11 cellular contexts compared by ENCODE assay signal in the genomic region with DNA sequence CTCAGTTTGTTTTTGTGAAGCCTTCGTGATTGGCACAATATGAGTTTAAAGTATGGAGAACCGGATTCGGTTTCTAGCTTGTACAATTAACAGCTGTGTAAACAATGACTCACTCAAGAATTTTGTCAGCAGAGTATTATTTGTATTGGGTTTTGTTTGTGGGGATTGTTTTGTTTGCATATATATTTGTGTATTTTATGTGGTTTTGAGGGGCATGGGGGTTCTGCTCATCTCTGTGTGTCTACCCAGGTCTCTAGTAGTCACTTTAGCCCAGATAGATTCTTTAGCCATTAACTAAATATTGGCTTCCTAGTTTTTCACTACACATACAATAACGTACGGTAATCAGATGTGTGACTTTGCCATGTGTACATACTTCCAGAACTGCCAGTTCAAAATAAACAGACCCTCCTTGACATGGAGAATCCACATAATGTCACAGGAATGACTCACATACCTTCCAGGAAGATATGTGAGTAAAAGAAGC. TPM values are rescaled to one million over a fixed set of nuclear protein-coding genes. Genes with fewer than 3 reads are reported as not detected.
DNase-seq lines count a peak whose midpoint lies in the region; ATAC-seq and TF ChIP-seq lines count a peak whose summit lies in the region.
"Had no signal": no experiment of that assay in that cellular context is flagged by ENCODE, and none has a peak within 500 bp of the region (broad histone marks: within the 10 kb centered on the region; RNA-seq: fewer than 3 reads in every experiment).

No MANE protein-coding gene starts in this region.

- H3K4me1 ChIP-seq in right lobe of liver: no peaks in the 10 kb centered on the region

- no peaks in the 10 kb centered on the region for H3K36me3 Mint-ChIP-seq in nephron progenitor cell (ENCODE audit: low read depth)
- H3K36me3 Mint-ChIP-seq in activated naive CD8-positive, alpha-beta T cell treated with anti-CD3 and anti-CD28 coated beads, Interleukin-2, amount 50 U/mL, for 24 hours (ENCODE audit: low read depth): no peaks in the 10 kb centered on the region

- peak overlapping the region in 2 of 3 donors; percentile 14 to 20 for H3K27ac ChIP-seq in right lobe of liver
- H3K27ac ChIP-seq: HL-60 had no signal

- DNase-seq in COR-L47 (lab: John Stamatoyannopoulos, UW) (peak; percentile 7), NCI-H1105 treated with DMSO at 0.1 percent for 48 hours (lab: John Stamatoyannopoulos, UW) (peak; percentile 95), SW480 (ENCODE audit: low spot score) (peak; percentile 80), right lobe of liver (no peak), NCI-H187 (lab: John Stamatoyannopoulos, UW) (no peak), nephron progenitor cell (no peak)
- DNase-seq in activated naive CD8-positive, alpha-beta T cell treated with anti-CD3 and anti-CD28 coated beads, Interleukin-2, amount 50 U/mL, for 24 hours: no peak
- DNase-seq: activated T-cell treated with anti-CD3 and anti-CD28 coated beads, Interleukin-2, amount 50 U/mL, for 24 hours had no signal

- TF ChIP-seq POLR2A in right lobe of liver (IDR thresholded peaks at IDR 0.05): no peak

- H3K4me3 Mint-ChIP-seq in nephron progenitor cell: no peak overlapping the region
- H3K4me3 Mint-ChIP-seq in activated naive CD8-positive, alpha-beta T cell treated with anti-CD3 and anti-CD28 coated beads, Interleukin-2, amount 50 U/mL, for 24 hours: no peak overlapping the region
- H3K4me3 Mint-ChIP-seq: activated T-cell treated with anti-CD3 and anti-CD28 coated beads, Interleukin-2, amount 50 U/mL, for 24 hours had no signal

- no peaks in the 10 kb centered on the region for H3K9me3 Mint-ChIP-seq in nephron progenitor cell
- no peaks in the 10 kb centered on the region for H3K9me3 Mint-ChIP-seq in activated naive CD8-positive, alpha-beta T cell treated with anti-CD3 and anti-CD28 coated beads, Interleukin-2, amount 50 U/mL, for 24 hours
- H3K9me3 Mint-ChIP-seq: activated T-cell treated with anti-CD3 and anti-CD28 coated beads, Interleukin-2, amount 50 U/mL, for 24 hours had no signal

- peaks cover 3% of the 10 kb centered on the region for H3K27me3 Mint-ChIP-seq in nephron progenitor cell (ENCODE audit: low read depth, poor library complexity)
- peaks cover 21% of the 10 kb centered on the region for H3K27me3 Mint-ChIP-seq in activated naive CD8-positive, alpha-beta T cell treated with anti-CD3 and anti-CD28 coated beads, Interleukin-2, amount 50 U/mL, for 24 hours

- no peaks in the 10 kb centered on the region for H3K27me3 ChIP-seq in right lobe of liver

- no peaks in the 10 kb centered on the region for H3K9me3 ChIP-seq in right lobe of liver

- no peaks in the 10 kb centered on the region for H3K4me1 Mint-ChIP-seq in nephron progenitor cell
- H3K4me1 Mint-ChIP-seq in activated naive CD8-positive, alpha-beta T cell treated with anti-CD3 and anti-CD28 coated beads, Interleukin-2, amount 50 U/mL, for 24 hours: peaks cover 7% of the 10 kb centered on the region

- H3K4me3 ChIP-seq in right lobe of liver: no peak overlapping the region

- ATAC-seq in right lobe of liver: peak in 1 of 4 donors; percentile 78
- ATAC-seq in GM18870 (IDR thresholded peaks at IDR 0.05; ENCODE audit: unreplicated experiment): no peak
- ATAC-seq in activated naive CD8-positive, alpha-beta T cell treated with anti-CD3 and anti-CD28 coated beads, Interleukin-2, amount 50 U/mL, for 24 hours: no peak

- H3K27ac Mint-ChIP-seq in nephron progenitor cell: no peak overlapping the region
- H3K27ac Mint-ChIP-seq in activated naive CD8-positive, alpha-beta T cell treated with anti-CD3 and anti-CD28 coated beads, Interleukin-2, amount 50 U/mL, for 24 hours: no peak overlapping the region
- H3K27ac Mint-ChIP-seq: activated T-cell treated with anti-CD3 and anti-CD28 coated beads, Interleukin-2, amount 50 U/mL, for 24 hours had no signal

- H3K36me3 ChIP-seq in right lobe of liver: no peaks in the 10 kb centered on the region

- no peak for TF ChIP-seq CTCF in right lobe of liver (IDR thresholded peaks at IDR 0.05)
- TF ChIP-seq CTCF in nephron progenitor cell (IDR thresholded peaks at IDR 0.05): no peak

- intact Hi-C loops in right lobe of liver (cut with DNase I): no loop called here

- WGBS in right lobe of liver (ENCODE audit: insufficient coverage, low coverage, low lambda C conversion rate, missing lambda C conversion rate): 34% methylated on average over 5 of the region's 5 CpGs

RNA-seq across cellular contexts. Expression of gene MS4A7, which starts 7.5 kb away (rescaled TPM):
- total RNA-seq in right lobe of liver: 10 to 100 TPM; 10.9 to 47.8 (median 21.7) TPM

RNA-seq across cellular contexts. Expression of gene MS4A14, which starts 25.4 kb away (rescaled TPM):
- total RNA-seq in right lobe of liver: under 1 TPM; 0.53 to 0.98 (median 0.88) TPM

RNA-seq across cellular contexts. Expression of gene MS4A6E, which starts 43.8 kb away (rescaled TPM):
- not detected for total RNA-seq in right lobe of liver
- total RNA-seq: ureter had no signal

RNA-seq across cellular contexts. Expression of gene MS4A5, which starts 58.5 kb away (rescaled TPM):
- total RNA-seq in right lobe of liver: not detected
- total RNA-seq: ureter had no signal

Comparison
In these comparisons a context has a peak if more than half of its experiments do, and no peak if none do; other contexts are left out.
1. DNase-seq: peak in COR-L47 (single experiment), NCI-H1105 treated with DMSO at 0.1 percent for 48 hours (single experiment) and SW480 (single experiment); none in right lobe of liver (0 of 3), NCI-H187 (0 of 2), nephron progenitor cell (single experiment) and activated naive CD8-positive, alpha-beta T cell treated with anti-CD3 and anti-CD28 coated beads, Interleukin-2, amount 50 U/mL, for 24 hours (single experiment).